ENCODE assay signal across 1 cellular context in genomic region chr13:39811051-39811450, GRCh38.
TF ChIP-seq lines count a peak whose summit lies in the region.

No MANE protein-coding gene starts in this region.

TF ChIP-seq in SK-N-SH, 30 proteins besides CTCF, POLR2A, EP300 and RAD21:
- TF ChIP-seq USF1 (IDR thresholded peaks at IDR 0.05; ENCODE audit: borderline replicate concordance, low read depth), result no peak
- no peak for TF ChIP-seq MXI1 (IDR thresholded peaks at IDR 0.05; ENCODE audit: low read depth, low read length)
- TF ChIP-seq PBX3 (IDR thresholded peaks at IDR 0.05), result no peak
- no peak for TF ChIP-seq RFX5 (IDR thresholded peaks at IDR 0.05; ENCODE audit: low read length)
- TF ChIP-seq JUND (IDR thresholded peaks at IDR 0.05), result no peak
- TF ChIP-seq IRF3 (IDR thresholded peaks at IDR 0.05; ENCODE audit: low read depth, low read length), result no peak
- no peak for TF ChIP-seq USF2 (IDR thresholded peaks at IDR 0.05; ENCODE audit: borderline replicate concordance, low read depth, low read length)
- TF ChIP-seq YY1 (IDR thresholded peaks at IDR 0.05; ENCODE audit: low read depth), result no peak
TF ChIP-seq in SK-N-SH: peak in this region for 0.
